Comparison of ENCODE assay signal across 32 cellular contexts in the genomic region with DNA sequence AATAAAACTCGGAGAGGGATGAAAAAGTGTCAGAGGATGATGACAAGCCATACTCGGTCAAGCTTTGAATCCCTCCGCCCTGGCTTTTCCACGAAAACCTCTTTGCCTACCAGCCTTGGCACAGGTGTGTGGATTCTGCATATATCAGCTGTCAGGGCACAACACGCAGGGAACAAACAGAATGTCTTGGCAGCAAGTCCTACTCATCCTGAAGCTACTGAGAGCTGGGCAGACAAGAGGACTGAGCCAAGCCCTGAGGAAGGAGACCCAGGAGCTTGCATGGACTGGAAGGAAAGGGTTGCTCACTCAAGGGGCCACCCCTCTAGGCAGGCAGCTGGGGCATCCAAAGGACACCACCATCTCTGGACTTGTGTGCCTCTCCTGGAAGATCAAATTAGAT.
"Had no signal": no experiment of that assay in that cellular context is flagged by ENCODE, and none has a peak within 500 bp of the region (broad histone marks: within the 10 kb centered on the region; RNA-seq: fewer than 3 reads in every experiment).

No MANE protein-coding gene starts in this region.

- H3K4me3 ChIP-seq: MG63, Peyer's patch, SJCRH30, SK-N-MC had no signal

- H3K27ac ChIP-seq: Peyer's patch, SJCRH30, SK-N-MC had no signal

- DNase-seq: Kasumi-1, KG1, MG63, NCI-H1048, NCI-H1092 treated with DMSO at 0.1 percent for 48 hours, NCI-H1105 treated with DMSO at 0.1 percent for 48 hours, NCI-H1417, NCI-H1436, NCI-H146, NCI-H1694, NCI-H187, NCI-H1930, NCI-H2029 treated with DMSO at 0.1 percent for 48 hours, NCI-H2081 treated with DMSO at 0.1 percent for 48 hours, NCI-H2107, NCI-H2171, NCI-H226, NCI-H446 treated with DMSO at 0.1 percent for 48 hours, NCI-H510A, NCI-H524, NCI-H526 treated with DMSO at 0.1 percent for 48 hours, NCI-H774, OCI-M1, PC-3, Peyer's patch, RPMI8226, SHP77, SIG-M5, SJCRH30, T-cell had no signal

- H3K4me1 ChIP-seq: Peyer's patch, SJCRH30 had no signal

- H3K27me3 ChIP-seq: Peyer's patch had no signal

- H3K9me3 ChIP-seq: MG63, Peyer's patch, SJCRH30 had no signal

- ATAC-seq: PC-3, SK-N-SH treated with all-trans-retinoic acid at 6 μM for 48 hours, T-cell had no signal

- H3K36me3 ChIP-seq: MG63, Peyer's patch, SJCRH30 had no signal
